In the genomic region with DNA sequence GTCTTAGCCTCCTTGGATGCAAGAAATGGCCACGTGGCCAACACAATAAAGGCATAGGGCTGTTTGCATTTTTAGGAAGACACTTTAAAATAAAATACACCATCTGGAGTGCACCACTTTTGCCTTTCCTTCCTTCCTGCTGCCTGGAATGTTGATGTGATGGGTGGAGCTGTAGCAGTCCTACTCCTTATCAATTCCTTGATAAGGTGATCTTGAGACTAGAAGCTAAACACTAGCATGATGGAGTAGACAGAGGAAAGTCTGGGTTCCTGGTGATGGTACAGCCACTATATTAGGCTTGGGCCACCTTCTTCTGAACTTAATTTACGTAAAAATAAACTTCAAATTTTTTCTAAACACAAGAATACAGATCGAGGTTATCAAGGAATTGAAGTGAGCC, we compare ENCODE assay signal across 21 cellular contexts. TPM values are rescaled to one million over a fixed set of nuclear protein-coding genes. Genes with fewer than 3 reads are reported as not detected.
A peak's percentile ranks its signal among the peaks of the same experiment; 100 is the strongest.
DNase-seq lines count a peak whose midpoint lies in the region; ATAC-seq and TF ChIP-seq lines count a peak whose summit lies in the region.
"Had no signal": no experiment of that assay in that cellular context is flagged by ENCODE, and none has a peak within 500 bp of the region (broad histone marks: within the 10 kb centered on the region; RNA-seq: fewer than 3 reads in every experiment).

No MANE protein-coding gene starts in this region.

- no peaks in the 10 kb centered on the region for H3K36me3 ChIP-seq in BLaER1
- H3K36me3 ChIP-seq in GM23338 (ENCODE audit: insufficient read depth): no peaks in the 10 kb centered on the region
- no peaks in the 10 kb centered on the region for H3K36me3 ChIP-seq in mesendoderm (ENCODE audit: control insufficient read depth, insufficient read depth, low read length)
- H3K36me3 ChIP-seq in osteoblast (ENCODE audit: insufficient read depth, low read length): no peaks in the 10 kb centered on the region
- H3K36me3 ChIP-seq: BE2C; BLaER1 treated with 17β-estradiol and CSF1 and Interleukin-3, amounts not matched to agents 10 nM and 100 nM had no signal

- H2BK5ac ChIP-seq in mesendoderm (ENCODE audit: low read length): no peak overlapping the region

- H2AFZ ChIP-seq in GM23338 (no peak overlapping the region), osteoblast (ENCODE audit: low read length) (no peak overlapping the region)

- POLR2A ChIA-PET in activated CD8-positive, alpha-beta T cell treated with anti-CD3 and anti-CD28 coated beads, Interleukin-2, amount 10 ng/mL, durations not matched to agents 7 days and 5 days (lab: Charles Lee): no interaction called here

- H3K79me1 ChIP-seq in mesendoderm (ENCODE audit: low read length): no peaks in the 10 kb centered on the region

- H4K8ac ChIP-seq in mesendoderm (ENCODE audit: low read depth, low read length): no peak overlapping the region

- no peaks in the 10 kb centered on the region for H3K9me2 ChIP-seq in GM23338 (ENCODE audit: insufficient read depth)

- DNase-seq in GM23338 (ENCODE audit: low spot score) (no peak), mesendoderm (peak; percentile 79), osteoblast (ENCODE audit: insufficient read length, low spot score, missing footprints) (peak; percentile 55), GOT3 (lab: John Stamatoyannopoulos, UW) (no peak)
- DNase-seq in effector CD8-positive, alpha-beta T cell (lab: John Stamatoyannopoulos, UW): no peak
- no peak for DNase-seq in activated CD8-positive, alpha-beta T cell treated with anti-CD3 and anti-CD28 coated beads, Interleukin-2, amount 10 ng/mL, durations not matched to agents 7 days and 5 days
- DNase-seq: 8988T; ACHN; BE2C; Caco-2; Calu3; CD4-positive, alpha-beta T cell; CD8-positive, alpha-beta T cell; DMS79 treated with DMSO at 0.1 percent for 48 hours; GF-D8 had no signal

- H3K4me3 Mint-ChIP-seq in GM23338: no peak overlapping the region
- no peak overlapping the region for H3K4me3 Mint-ChIP-seq in activated CD8-positive, alpha-beta T cell treated with anti-CD3 and anti-CD28 coated beads, Interleukin-2, amount 10 ng/mL, durations not matched to agents 7 days and 5 days
- H3K4me3 Mint-ChIP-seq: CD4-positive, alpha-beta T cell; CD8-positive, alpha-beta T cell had no signal

- H3K56ac ChIP-seq in mesendoderm (ENCODE audit: low read length): no peak overlapping the region

- H3K27me3 ChIP-seq in BLaER1 (no peaks in the 10 kb centered on the region), GM23338 (ENCODE audit: insufficient read depth) (peaks cover 7% of the 10 kb centered on the region; the same call in 1 of the 2 replicates), mesendoderm (ENCODE audit: insufficient read depth, low read length, poor library complexity) (no peaks in the 10 kb centered on the region), osteoblast (ENCODE audit: insufficient read depth, low read length) (no peaks in the 10 kb centered on the region)
- H3K27me3 ChIP-seq: BE2C had no signal

- H2BK15ac ChIP-seq in mesendoderm (replicated peaks; ENCODE audit: low read depth): no peak overlapping the region

- ATAC-seq in GM23338 (no peak), HG03571 (IDR thresholded peaks at IDR 0.05; ENCODE audit: unreplicated experiment) (no peak)
- ATAC-seq in activated CD8-positive, alpha-beta T cell treated with anti-CD3 and anti-CD28 coated beads, Interleukin-2, amount 10 ng/mL, durations not matched to agents 7 days and 5 days: no peak
- ATAC-seq: CD8-positive, alpha-beta T cell had no signal

- H4K20me1 ChIP-seq in BLaER1 (no peaks in the 10 kb centered on the region), GM23338 (replicated peaks; ENCODE audit: insufficient read depth) (no peaks in the 10 kb centered on the region), osteoblast (ENCODE audit: insufficient read depth, low read length) (no peaks in the 10 kb centered on the region)

- TF ChIP-seq CTCF in GM23338 (conservative IDR thresholded peaks at IDR 0.05; ENCODE audit: low read depth in 2 of 2): no peak
- no peak for TF ChIP-seq CTCF in osteoblast (IDR thresholded peaks at IDR 0.05; ENCODE audit: extremely low read depth, low read depth, low read length)

- H3K4me1 ChIP-seq in BLaER1 (peaks cover 62% of the 10 kb centered on the region), GM23338 (ENCODE audit: insufficient read depth) (peaks cover 5% of the 10 kb centered on the region), mesendoderm (ENCODE audit: control insufficient read depth, low read depth, low read length) (peaks cover 3% of the 10 kb centered on the region), osteoblast (ENCODE audit: insufficient read depth, low read length) (no peaks in the 10 kb centered on the region)
- H3K4me1 ChIP-seq: BE2C, Caco-2 had no signal

- H3K18ac ChIP-seq in mesendoderm (ENCODE audit: low read length): no peak overlapping the region

- peaks cover 70% of the 10 kb centered on the region for H3K9me3 Mint-ChIP-seq in GM23338
- H3K9me3 Mint-ChIP-seq in activated CD8-positive, alpha-beta T cell treated with anti-CD3 and anti-CD28 coated beads, Interleukin-2, amount 10 ng/mL, durations not matched to agents 7 days and 5 days (ENCODE audit: insufficient read depth): no peaks in the 10 kb centered on the region
- H3K9me3 Mint-ChIP-seq: CD4-positive, alpha-beta T cell; CD8-positive, alpha-beta T cell had no signal

- H3K4me3 ChIP-seq in BLaER1: no peak overlapping the region
- no peak overlapping the region for H3K4me3 ChIP-seq in GM23338
- no peak overlapping the region for H3K4me3 ChIP-seq in mesendoderm (ENCODE audit: low read length)
- no peak overlapping the region for H3K4me3 ChIP-seq in osteoblast (ENCODE audit: insufficient read depth, low read length)
- H3K4me3 ChIP-seq: BLaER1 treated with 17β-estradiol and CSF1 and Interleukin-3, amounts not matched to agents 10 nM and 100 nM had no signal

- no peak overlapping the region for H2AK5ac ChIP-seq in mesendoderm (ENCODE audit: low read length)

- H4K5ac ChIP-seq in mesendoderm (ENCODE audit: low read length): no peak overlapping the region

- H3K23ac ChIP-seq in mesendoderm (ENCODE audit: low read length): no peak overlapping the region

- no peak overlapping the region for H3K27ac ChIP-seq in BLaER1
- H3K27ac ChIP-seq in GM23338 (ENCODE audit: low read depth): peak overlapping the region; percentile 78
- no peak overlapping the region for H3K27ac ChIP-seq in mesendoderm (ENCODE audit: low read depth, low read length)
- H3K27ac ChIP-seq in osteoblast (ENCODE audit: low read depth, low read length): no peak overlapping the region
- H3K27ac ChIP-seq: BLaER1 treated with 17β-estradiol and CSF1 and Interleukin-3, amounts not matched to agents 10 nM and 100 nM; C4-2B had no signal

- no peaks in the 10 kb centered on the region for H3F3A ChIP-seq in GM23338 (replicated peaks; ENCODE audit: low read depth)

- H3K79me2 ChIP-seq in GM23338 (replicated peaks; ENCODE audit: insufficient read depth) (no peaks in the 10 kb centered on the region), mesendoderm (ENCODE audit: control insufficient read depth, insufficient read depth, low read length) (no peaks in the 10 kb centered on the region), osteoblast (ENCODE audit: insufficient read depth, low read length) (no peaks in the 10 kb centered on the region)

- H3K4me1 Mint-ChIP-seq in GM23338: peaks cover 8% of the 10 kb centered on the region
- H3K4me1 Mint-ChIP-seq in activated CD8-positive, alpha-beta T cell treated with anti-CD3 and anti-CD28 coated beads, Interleukin-2, amount 10 ng/mL, durations not matched to agents 7 days and 5 days (ENCODE audit: low read depth): no peaks in the 10 kb centered on the region

- peak overlapping the region; percentile 90; the same call in 1 of the 2 replicates for H3K27ac Mint-ChIP-seq in GM23338
- no peak overlapping the region for H3K27ac Mint-ChIP-seq in activated CD8-positive, alpha-beta T cell treated with anti-CD3 and anti-CD28 coated beads, Interleukin-2, amount 10 ng/mL, durations not matched to agents 7 days and 5 days
- H3K27ac Mint-ChIP-seq: CD4-positive, alpha-beta T cell; CD8-positive, alpha-beta T cell had no signal

- no CpG with 5 or more reads among the region's 3 CpGs for WGBS in mesendoderm (ENCODE audit: extremely low coverage, insufficient coverage, low lambda C conversion rate)

- peaks cover 15% of the 10 kb centered on the region for H3K27me3 Mint-ChIP-seq in GM23338 (ENCODE audit: insufficient read depth, low read depth, poor library complexity)
- H3K27me3 Mint-ChIP-seq in activated CD8-positive, alpha-beta T cell treated with anti-CD3 and anti-CD28 coated beads, Interleukin-2, amount 10 ng/mL, durations not matched to agents 7 days and 5 days (ENCODE audit: low read depth): peaks cover 18% of the 10 kb centered on the region

- CTCF ChIA-PET in activated CD8-positive, alpha-beta T cell treated with anti-CD3 and anti-CD28 coated beads, Interleukin-2, amount 10 ng/mL, durations not matched to agents 7 days and 5 days (lab: Charles Lee): no interaction called here

- H3K9ac ChIP-seq in BLaER1 (no peak overlapping the region), mesendoderm (ENCODE audit: low read length) (no peak overlapping the region)
- H3K9ac ChIP-seq: BLaER1 treated with 17β-estradiol and CSF1 and Interleukin-3, amounts not matched to agents 10 nM and 100 nM had no signal

- no peak overlapping the region for H2BK120ac ChIP-seq in mesendoderm (ENCODE audit: low read depth, low read length)

- H3K9me3 ChIP-seq in BLaER1 (peaks cover 17% of the 10 kb centered on the region), osteoblast (ENCODE audit: low read depth, low read length) (no peaks in the 10 kb centered on the region)
- H3K9me3 ChIP-seq: BE2C, Caco-2 had no signal

- no peak overlapping the region for H3K4ac ChIP-seq in mesendoderm (ENCODE audit: low read depth, low read length)

- H3K36me3 Mint-ChIP-seq in GM23338 (ENCODE audit: low read depth): peaks cover 22% of the 10 kb centered on the region
- H3K36me3 Mint-ChIP-seq in activated CD8-positive, alpha-beta T cell treated with anti-CD3 and anti-CD28 coated beads, Interleukin-2, amount 10 ng/mL, durations not matched to agents 7 days and 5 days (ENCODE audit: low read depth): no peaks in the 10 kb centered on the region
- H3K36me3 Mint-ChIP-seq: CD8-positive, alpha-beta T cell had no signal

- H3K4me2 ChIP-seq in BLaER1 (peak overlapping the region; percentile 11; the same call in 1 of the 2 replicates), GM23338 (no peak overlapping the region), mesendoderm (ENCODE audit: low read length) (no peak overlapping the region), osteoblast (ENCODE audit: insufficient read depth, low read length) (no peak overlapping the region)

RNA-seq across cellular contexts. Expression of a gene that starts 2.9 kb away (rescaled TPM):
- 4.4 and 5.9 TPM in 2 replicates for total RNA-seq in GM23338 (2014; rRNA removed; shearing (Covaris generic))
- polyA plus RNA-seq in GM23338 (2016; fragmentation: Nextera tagmentation; extraction: Ambion mirVana): 1.4 and 1.9 TPM in 2 replicates
- polyA plus RNA-seq in mesendoderm (2013, experiment 1 of 2): 4.1 TPM
- polyA plus RNA-seq in mesendoderm (2013, experiment 2 of 2): 4.2 TPM
- total RNA-seq in osteoblast: not detected in 2 replicates
- total RNA-seq in activated CD8-positive, alpha-beta T cell treated with anti-CD3 and anti-CD28 coated beads, Interleukin-2, amount 10 ng/mL, durations not matched to agents 7 days and 5 days: not detected
- total RNA-seq: A673; Caco-2; Calu3; CD8-positive, alpha-beta T cell had no signal
- polyA plus RNA-seq: AG04450 had no signal

RNA-seq across cellular contexts. Expression of a gene that starts 26.6 kb away (rescaled TPM):
- 27.1 and 30.3 TPM in 2 replicates for total RNA-seq in GM23338 (2014; rRNA removed; shearing (Covaris generic))
- polyA plus RNA-seq in GM23338 (2016; fragmentation: Nextera tagmentation; extraction: Ambion mirVana): 6.7 and 7.7 TPM in 2 replicates
- polyA plus RNA-seq in mesendoderm (2013, experiment 1 of 2): 15.5 TPM
- polyA plus RNA-seq in mesendoderm (2013, experiment 2 of 2): 15.1 TPM
- total RNA-seq in osteoblast: 46.6 and 52.5 TPM in 2 replicates
- 10 to 100 TPM; 23.2 to 23.8 TPM for total RNA-seq in activated CD8-positive, alpha-beta T cell treated with anti-CD3 and anti-CD28 coated beads, Interleukin-2, amount 10 ng/mL, durations not matched to agents 7 days and 5 days

Comparison
In these comparisons a context has a peak if more than half of its experiments do, and no peak if none do; other contexts are left out.
1. DNase-seq: peak in mesendoderm (single experiment) and osteoblast (single experiment); none in GM23338 (single experiment), effector CD8-positive, alpha-beta T cell (single experiment), activated CD8-positive, alpha-beta T cell treated with anti-CD3 and anti-CD28 coated beads, Interleukin-2, amount 10 ng/mL, durations not matched to agents 7 days and 5 days (single experiment) and GOT3 (single experiment).